Comparison of ENCODE assay signal across 17 cellular contexts in the genomic region with DNA sequence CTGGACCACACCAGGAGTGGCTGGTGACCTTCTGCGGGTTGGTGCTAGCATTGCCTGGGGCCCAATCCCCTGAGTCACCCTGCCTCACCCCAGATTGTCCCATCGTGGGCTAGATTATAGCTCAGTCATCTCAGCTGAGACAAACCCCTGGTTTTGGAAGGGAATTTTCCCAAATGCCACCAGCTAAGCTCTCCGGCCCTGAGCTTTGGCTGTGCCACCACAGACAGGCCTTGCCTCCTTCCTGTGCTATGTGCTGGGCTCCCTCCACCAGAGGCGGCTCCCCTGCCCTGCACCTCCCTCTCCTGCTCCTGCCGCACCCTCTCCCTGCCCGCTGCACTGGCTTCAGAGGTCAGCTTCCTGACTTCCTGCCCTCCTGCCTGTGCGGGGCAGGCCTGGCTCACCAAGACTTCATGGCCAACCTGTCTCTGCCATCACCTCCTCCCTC.
DNase-seq lines count a peak whose midpoint lies in the region; ATAC-seq and TF ChIP-seq lines count a peak whose summit lies in the region.
"Had no signal": no experiment of that assay in that cellular context is flagged by ENCODE, and none has a peak within 500 bp of the region (broad histone marks: within the 10 kb centered on the region; RNA-seq: fewer than 3 reads in every experiment).

No MANE protein-coding gene starts in this region.

- H3K9me3 Mint-ChIP-seq in activated CD8-positive, alpha-beta memory T cell treated with anti-CD3 and anti-CD28 coated beads, Interleukin-2, amount 10 ng/mL, durations not matched to agents 7 days and 5 days (ENCODE audit: low read depth): no peaks in the 10 kb centered on the region
- H3K9me3 Mint-ChIP-seq: activated CD4-positive, alpha-beta memory T cell treated with anti-CD3 and anti-CD28 coated beads for 36 hours; IgD-negative memory B cell; stimulated activated naive B cell treated with anti-CD40 and anti-IgM and Interleukin-4, amounts not matched to agents 10 μg/mL and 1 μg/mL and 100 μg/mL, for 72 hours had no signal

- in situ Hi-C loops in brain microvascular endothelial cell (cut with HindIII; ENCODE audit: low pct_ligation_motif_present, low sequenced_read_pairs): no loop called here

- no peak overlapping the region for H3K4me3 ChIP-seq in brain microvascular endothelial cell (ENCODE audit: low read depth, low read length)

- no peak overlapping the region for H3K27ac Mint-ChIP-seq in activated CD8-positive, alpha-beta memory T cell treated with anti-CD3 and anti-CD28 coated beads, Interleukin-2, amount 10 ng/mL, durations not matched to agents 7 days and 5 days
- H3K27ac Mint-ChIP-seq: activated CD4-positive, alpha-beta memory T cell treated with anti-CD3 and anti-CD28 coated beads for 36 hours; IgD-negative memory B cell; stimulated activated naive B cell treated with anti-CD40 and anti-IgM and Interleukin-4, amounts not matched to agents 10 μg/mL and 1 μg/mL and 100 μg/mL, for 72 hours had no signal

- DNase-seq in AG20443 (ENCODE audit: low spot score): peak; percentile 57
- peak; percentile 66 for DNase-seq in HT1080 (ENCODE audit: low read depth)
- peak; percentile 27 for DNase-seq in brain microvascular endothelial cell
- DNase-seq in left colon: no peak
- no peak for DNase-seq in activated CD8-positive, alpha-beta memory T cell treated with anti-CD3 and anti-CD28 coated beads, Interleukin-2, amount 10 ng/mL, durations not matched to agents 7 days and 5 days
- no peak for DNase-seq in activated CD8-positive, alpha-beta memory T cell treated with anti-CD3 and anti-CD28 coated beads for 24 hours
- DNase-seq in NCI-H2081 (lab: John Stamatoyannopoulos, UW): no peak
- DNase-seq: activated CD4-positive, alpha-beta memory T cell treated with anti-CD3 and anti-CD28 coated beads for 36 hours; activated naive CD4-positive, alpha-beta T cell; BE2C; NCI-H1436; NCI-H69; stimulated activated CD4-positive, alpha-beta T cell treated with anti-CD3 and anti-CD28 coated beads, Interleukin-4, amount 100 ng/mL, for 1 hour; stimulated activated naive B cell treated with anti-CD40 and anti-IgM and Interleukin-4, amounts not matched to agents 10 μg/mL and 1 μg/mL and 100 μg/mL, for 72 hours had no signal

- ATAC-seq in left colon: peak; percentile 75
- ATAC-seq in activated CD8-positive, alpha-beta memory T cell treated with anti-CD3 and anti-CD28 coated beads, Interleukin-2, amount 10 ng/mL, durations not matched to agents 7 days and 5 days: no peak
- no peak for ATAC-seq in GM21515 (IDR thresholded peaks at IDR 0.05; ENCODE audit: unreplicated experiment)
- ATAC-seq: stimulated activated naive B cell treated with anti-CD40 and anti-IgM and Interleukin-4, amounts not matched to agents 10 μg/mL and 1 μg/mL and 100 μg/mL, for 72 hours had no signal

- CTCF ChIA-PET in activated CD8-positive, alpha-beta memory T cell treated with anti-CD3 and anti-CD28 coated beads, Interleukin-2, amount 10 ng/mL, durations not matched to agents 7 days and 5 days (lab: Charles Lee): interaction anchor here (3.0 kb wide), 1 partner anchor 27 kb away, joined by 28 read pairs; no protein-coding TSS in a partner anchor

- no peaks in the 10 kb centered on the region for H3K36me3 Mint-ChIP-seq in activated CD8-positive, alpha-beta memory T cell treated with anti-CD3 and anti-CD28 coated beads, Interleukin-2, amount 10 ng/mL, durations not matched to agents 7 days and 5 days
- H3K36me3 Mint-ChIP-seq: activated CD4-positive, alpha-beta memory T cell treated with anti-CD3 and anti-CD28 coated beads for 36 hours; stimulated activated naive B cell treated with anti-CD40 and anti-IgM and Interleukin-4, amounts not matched to agents 10 μg/mL and 1 μg/mL and 100 μg/mL, for 72 hours had no signal

- H3K27me3 ChIP-seq in brain microvascular endothelial cell (replicated peaks): no peaks in the 10 kb centered on the region
- H3K27me3 ChIP-seq: BE2C had no signal

- no peak overlapping the region for H3K4me3 Mint-ChIP-seq in activated CD8-positive, alpha-beta memory T cell treated with anti-CD3 and anti-CD28 coated beads, Interleukin-2, amount 10 ng/mL, durations not matched to agents 7 days and 5 days
- H3K4me3 Mint-ChIP-seq: activated CD4-positive, alpha-beta memory T cell treated with anti-CD3 and anti-CD28 coated beads for 36 hours; IgD-negative memory B cell; stimulated activated naive B cell treated with anti-CD40 and anti-IgM and Interleukin-4, amounts not matched to agents 10 μg/mL and 1 μg/mL and 100 μg/mL, for 72 hours had no signal

- H3K27ac ChIP-seq in brain microvascular endothelial cell: no peak overlapping the region
- H3K27ac ChIP-seq: parathyroid adenoma had no signal

- TF ChIP-seq CTCF in brain microvascular endothelial cell (IDR thresholded peaks at IDR 0.05; ENCODE audit: low read depth, low read length, missing control alignments): no peak

- no peaks in the 10 kb centered on the region for H3K36me3 ChIP-seq in brain microvascular endothelial cell (replicated peaks)
- H3K36me3 ChIP-seq: BE2C had no signal

- intact Hi-C loops in left colon (cut with DNase I, micrococcal nuclease): loop anchor here (5.0 to 10.0 kb wide), 2 partner anchors 136 to 199 kb away; partner anchors contain the start of gene TSPAN9 (in 2 of the 2)

- H3K27me3 Mint-ChIP-seq in activated CD8-positive, alpha-beta memory T cell treated with anti-CD3 and anti-CD28 coated beads, Interleukin-2, amount 10 ng/mL, durations not matched to agents 7 days and 5 days: peaks cover 11% of the 10 kb centered on the region

- H3K4me1 Mint-ChIP-seq in activated CD8-positive, alpha-beta memory T cell treated with anti-CD3 and anti-CD28 coated beads, Interleukin-2, amount 10 ng/mL, durations not matched to agents 7 days and 5 days: no peaks in the 10 kb centered on the region

Comparison
In these comparisons a context has a peak if more than half of its experiments do, and no peak if none do; other contexts are left out.
1. DNase-seq: peak in AG20443 (single experiment), HT1080 (single experiment) and brain microvascular endothelial cell (single experiment); none in left colon (0 of 2), activated CD8-positive, alpha-beta memory T cell treated with anti-CD3 and anti-CD28 coated beads, Interleukin-2, amount 10 ng/mL, durations not matched to agents 7 days and 5 days (single experiment), activated CD8-positive, alpha-beta memory T cell treated with anti-CD3 and anti-CD28 coated beads for 24 hours (single experiment) and NCI-H2081 (0 of 2).